Comparison of ENCODE assay signal across 13 cellular contexts in genomic region chr6:169726049-169726400, GRCh38. TPM values are rescaled to one million over a fixed set of nuclear protein-coding genes. Genes with fewer than 3 reads are reported as not detected.
DNase-seq lines count a peak whose midpoint lies in the region; ATAC-seq and TF ChIP-seq lines count a peak whose summit lies in the region.
"Had no signal": no experiment of that assay in that cellular context is flagged by ENCODE, and none has a peak within 500 bp of the region (broad histone marks: within the 10 kb centered on the region; RNA-seq: fewer than 3 reads in every experiment).

No MANE protein-coding gene starts in this region.

- no peak overlapping the region for H3K9ac ChIP-seq in DND-41 (ENCODE audit: low read depth, low read length)

- peaks cover 26% of the 10 kb centered on the region for H3K79me2 ChIP-seq in DND-41 (ENCODE audit: insufficient read depth, low read length)

- DNase-seq in BE2C (no peak), DND-41 (no peak), NCI-H128 (lab: John Stamatoyannopoulos, UW; ENCODE audit: unreplicated experiment) (no peak), GDM1 (lab: John Stamatoyannopoulos, UW) (no peak), Right ventricle myocardium inferior (ENCODE audit: missing footprints) (no peak), NCI-H510A treated with DMSO at 0.1 percent for 48 hours (lab: John Stamatoyannopoulos, UW) (no peak)
- no peak for DNase-seq in activated naive CD4-positive, alpha-beta T cell treated with anti-CD3 and anti-CD28 coated beads, Interleukin-2, amount 50 U/mL, for 72 hours (ENCODE audit: low spot score in 2 of 2)
- DNase-seq: midbrain, NCI-H1930, SHP77 treated with DMSO at 0.1 percent for 48 hours, sigmoid colon had no signal

- H3K4me2 ChIP-seq in DND-41 (ENCODE audit: insufficient read depth, low read length), result peak overlapping the region; percentile 16; the same call in 1 of the 2 replicates

- peak overlapping the region; percentile 21 to 34 for H3K27ac Mint-ChIP-seq in activated naive CD4-positive, alpha-beta T cell treated with anti-CD3 and anti-CD28 coated beads, Interleukin-2, amount 50 U/mL, for 72 hours

- H3K4me1 ChIP-seq in BE2C (peaks cover 5% of the 10 kb centered on the region; the same call in 1 of the 2 replicates), DND-41 (ENCODE audit: insufficient read depth, low read length) (peaks cover 31% of the 10 kb centered on the region), mesodermal cell (ENCODE audit: control insufficient read depth, insufficient read depth, low read length, poor library complexity, severe bottlenecking) (peaks cover 8% of the 10 kb centered on the region)

- H3K9me3 Mint-ChIP-seq in activated naive CD4-positive, alpha-beta T cell treated with anti-CD3 and anti-CD28 coated beads, Interleukin-2, amount 50 U/mL, for 72 hours, result no peaks in the 10 kb centered on the region

- H3K4me3 ChIP-seq in BE2C (ENCODE audit: low read depth, low read length) (peak overlapping the region; percentile 85), DND-41 (ENCODE audit: low read depth in 1 of 2, low read length in 2 of 2) (no peak overlapping the region), mesodermal cell (ENCODE audit: extremely low read depth, insufficient read depth, low read length, poor library complexity, severe bottlenecking) (no peak overlapping the region)
- H3K4me3 ChIP-seq: sigmoid colon had no signal

- intact Hi-C loops in Right ventricle myocardium inferior (cut with DNase I), result no loop called here

- no peak for TF ChIP-seq CTCF in BE2C (IDR thresholded peaks at IDR 0.05; ENCODE audit: low read depth, low read length)
- TF ChIP-seq CTCF in DND-41 (IDR thresholded peaks at IDR 0.05; ENCODE audit: borderline replicate concordance, extremely low read depth, low read length, poor library complexity, severe bottlenecking), result no peak

- H3K36me3 ChIP-seq in BE2C (no peaks in the 10 kb centered on the region), DND-41 (ENCODE audit: insufficient read depth, low read length) (no peaks in the 10 kb centered on the region; the same call in 1 of the 2 replicates), mesodermal cell (ENCODE audit: control insufficient read depth, insufficient read depth, low read length) (no peaks in the 10 kb centered on the region)
- H3K36me3 ChIP-seq: sigmoid colon had no signal

- ATAC-seq in DND-41 (ENCODE audit: insufficient read depth, low read depth), result no peak
- ATAC-seq in activated naive CD4-positive, alpha-beta T cell treated with anti-CD3 and anti-CD28 coated beads, Interleukin-2, amount 50 U/mL, for 72 hours, result no peak
- ATAC-seq in Right ventricle myocardium inferior, result no peak

- H3K9me3 ChIP-seq in BE2C, result no peaks in the 10 kb centered on the region
- H3K9me3 ChIP-seq in DND-41 (ENCODE audit: insufficient read depth, low read length, severe bottlenecking), result no peaks in the 10 kb centered on the region
- H3K9me3 ChIP-seq in mesodermal cell (ENCODE audit: control insufficient read depth, low read length), result no peaks in the 10 kb centered on the region
- H3K9me3 ChIP-seq: sigmoid colon, testis had no signal

- H3K27me3 ChIP-seq in BE2C, result no peaks in the 10 kb centered on the region
- H3K27me3 ChIP-seq in DND-41 (ENCODE audit: insufficient read depth, low read length, poor library complexity), result no peaks in the 10 kb centered on the region
- H3K27me3 ChIP-seq: sigmoid colon, testis had no signal

- H2AFZ ChIP-seq in DND-41 (ENCODE audit: low read depth, low read length), result no peak overlapping the region

- peaks cover 14% of the 10 kb centered on the region for H4K20me1 ChIP-seq in DND-41 (ENCODE audit: insufficient read depth, low read length)

- WGBS in mesodermal cell (ENCODE audit: insufficient coverage in 2 of 2), 2 experiments, result no CpG with 5 or more reads among the region's 1 CpG

- H3K36me3 Mint-ChIP-seq in activated naive CD4-positive, alpha-beta T cell treated with anti-CD3 and anti-CD28 coated beads, Interleukin-2, amount 50 U/mL, for 72 hours, result peaks cover 10 to 14% of the 10 kb centered on the region in 2 donors

- H3K27ac ChIP-seq in DND-41 (ENCODE audit: low read length) (no peak overlapping the region), mesodermal cell (ENCODE audit: low read depth, low read length, severe bottlenecking) (peak overlapping the region; percentile 98)

RNA-seq across cellular contexts. Expression of gene PHF10, which starts 1.7 kb away (rescaled TPM):
- polyA plus RNA-seq in BE2C (2012; ENCODE audit: insufficient read depth, insufficient read length, low read depth), result 20.5 TPM
- total RNA-seq in activated naive CD4-positive, alpha-beta T cell treated with anti-CD3 and anti-CD28 coated beads, Interleukin-2, amount 50 U/mL, for 72 hours, result 10 to 100 TPM; 79.9 to 90.3 TPM
- polyA plus RNA-seq in mesodermal cell (2013, experiment 1 of 2), result 38.7 TPM
- 43.8 TPM for polyA plus RNA-seq in mesodermal cell (2013, experiment 2 of 2)
- total RNA-seq in Right ventricle myocardium inferior, result 55.2 TPM

RNA-seq across cellular contexts. Expression of gene C6orf120, which starts 24.1 kb away (rescaled TPM):
- polyA plus RNA-seq in BE2C (2012; ENCODE audit: insufficient read depth, insufficient read length, low read depth), result 34.9 TPM
- total RNA-seq in activated naive CD4-positive, alpha-beta T cell treated with anti-CD3 and anti-CD28 coated beads, Interleukin-2, amount 50 U/mL, for 72 hours, result 10 to 100 TPM in 1 of 2 donors, 1 to 10 TPM in 1; 8.9 to 13.9 TPM
- polyA plus RNA-seq in mesodermal cell (2013, experiment 1 of 2), result 31.6 TPM
- 30.6 TPM for polyA plus RNA-seq in mesodermal cell (2013, experiment 2 of 2)
- 14.5 TPM for total RNA-seq in Right ventricle myocardium inferior

RNA-seq across cellular contexts. Expression of gene WDR27, which starts 24.2 kb away (rescaled TPM):
- 25.1 TPM for polyA plus RNA-seq in BE2C (2012; ENCODE audit: insufficient read depth, insufficient read length, low read depth)
- total RNA-seq in activated naive CD4-positive, alpha-beta T cell treated with anti-CD3 and anti-CD28 coated beads, Interleukin-2, amount 50 U/mL, for 72 hours, result 10 to 100 TPM; 28.9 to 48.1 TPM
- 64.7 TPM for polyA plus RNA-seq in mesodermal cell (2013, experiment 1 of 2)
- polyA plus RNA-seq in mesodermal cell (2013, experiment 2 of 2), result 51.9 TPM
- 9.6 TPM for total RNA-seq in Right ventricle myocardium inferior

RNA-seq across cellular contexts. Expression of gene DYNLT2, which starts 25.3 kb away (rescaled TPM):
- 2.7 TPM for polyA plus RNA-seq in BE2C (2012; ENCODE audit: insufficient read depth, insufficient read length, low read depth)
- 1 to 10 TPM; 2.3 to 2.6 TPM for total RNA-seq in activated naive CD4-positive, alpha-beta T cell treated with anti-CD3 and anti-CD28 coated beads, Interleukin-2, amount 50 U/mL, for 72 hours
- 1.1 TPM for polyA plus RNA-seq in mesodermal cell (2013, experiment 1 of 2)
- 1.3 TPM for polyA plus RNA-seq in mesodermal cell (2013, experiment 2 of 2)
- 0.41 TPM for total RNA-seq in Right ventricle myocardium inferior

RNA-seq across cellular contexts. Expression of gene ERMARD, which starts 25.4 kb away (rescaled TPM):
- polyA plus RNA-seq in BE2C (2012; ENCODE audit: insufficient read depth, insufficient read length, low read depth), result 50.5 TPM
- total RNA-seq in activated naive CD4-positive, alpha-beta T cell treated with anti-CD3 and anti-CD28 coated beads, Interleukin-2, amount 50 U/mL, for 72 hours, result 10 to 100 TPM; 15.2 to 35.5 TPM
- polyA plus RNA-seq in mesodermal cell (2013, experiment 1 of 2), result 14.9 TPM
- 14.6 TPM for polyA plus RNA-seq in mesodermal cell (2013, experiment 2 of 2)
- 6.5 TPM for total RNA-seq in Right ventricle myocardium inferior
